Comparison of ENCODE assay signal across 8 cellular contexts in genomic region chr1:111515291-111516007, GRCh38. TPM values are rescaled to one million over a fixed set of nuclear protein-coding genes. Genes with fewer than 3 reads are reported as not detected.
DNase-seq lines count a peak whose midpoint lies in the region; ATAC-seq and TF ChIP-seq lines count a peak whose summit lies in the region.

No MANE protein-coding gene starts in this region.

- H3K4me3 ChIP-seq in BLaER1 treated with 17β-estradiol and CSF1 and Interleukin-3, amounts not matched to agents 10 nM and 100 nM = peak overlapping the region; percentile 35 to 68 (median 58)
- H3K4me3 ChIP-seq in gastrocnemius medialis = peak overlapping the region; percentile 32 to 54 (median 48)

- H4K20me1 ChIP-seq in BLaER1 treated with 17β-estradiol and CSF1 and Interleukin-3, amounts not matched to agents 10 nM and 100 nM = no peaks in the 10 kb centered on the region

- peak; percentile 68 to 70 for DNase-seq in activated T-cell treated with anti-CD3 and anti-CD28 coated beads, Interleukin-2, amount 50 U/mL, for 48 hours
- DNase-seq in glomerular visceral epithelial cell (ENCODE audit: extremely low spot score) = peak; percentile 65
- DNase-seq in gastrocnemius medialis = peak in 1 of 2 donors; percentile 19
- DNase-seq in NCI-H2227 (lab: John Stamatoyannopoulos, UW; ENCODE audit: unreplicated experiment) = no peak
- no peak for DNase-seq in NCI-H526 (lab: John Stamatoyannopoulos, UW)

- TF ChIP-seq CTCF in gastrocnemius medialis (IDR thresholded peaks at IDR 0.05 in 4 of 5, conservative IDR thresholded peaks at IDR 0.05 in 1 of 5) = no peak

- no peak for TF ChIP-seq POLR2A in gastrocnemius medialis (IDR thresholded peaks at IDR 0.05)

- no peaks in the 10 kb centered on the region for H3K36me3 ChIP-seq in BLaER1 treated with 17β-estradiol and CSF1 and Interleukin-3, amounts not matched to agents 10 nM and 100 nM
- H3K36me3 ChIP-seq in gastrocnemius medialis = no peaks in the 10 kb centered on the region

- peaks cover 37 to 70% (median 56%) of the 10 kb centered on the region in 10 experiments for H3K4me1 ChIP-seq in BLaER1 treated with 17β-estradiol and CSF1 and Interleukin-3, amounts not matched to agents 10 nM and 100 nM
- peaks cover 8 to 17% of the 10 kb centered on the region in 2 donors for H3K4me1 ChIP-seq in gastrocnemius medialis

- in situ Hi-C loops in gastrocnemius medialis (cut with MboI; ENCODE audit: low sequenced_read_pairs in 4 of 4) = no loop called here

- H3K27me3 ChIP-seq in BLaER1 treated with 17β-estradiol and CSF1 and Interleukin-3, amounts not matched to agents 10 nM and 100 nM = no peaks in the 10 kb centered on the region
- no peaks in the 10 kb centered on the region for H3K27me3 ChIP-seq in gastrocnemius medialis

- peak overlapping the region; percentile 67 to 84 (median 78) for H3K9ac ChIP-seq in BLaER1 treated with 17β-estradiol and CSF1 and Interleukin-3, amounts not matched to agents 10 nM and 100 nM

- peak overlapping the region; percentile 93 to 99 (median 95) for H3K4me2 ChIP-seq in BLaER1 treated with 17β-estradiol and CSF1 and Interleukin-3, amounts not matched to agents 10 nM and 100 nM

- intact Hi-C loops in gastrocnemius medialis (cut with DNase I; ENCODE audit: low total_unique reads) = no loop called here

- no peaks in the 10 kb centered on the region for H3K9me3 ChIP-seq in BLaER1 treated with 17β-estradiol and CSF1 and Interleukin-3, amounts not matched to agents 10 nM and 100 nM (replicated peaks in 1 of 11)
- H3K9me3 ChIP-seq in gastrocnemius medialis = no peaks in the 10 kb centered on the region

- peak overlapping the region; percentile 41 to 94 (median 89); a peak in 21 of 22 replicates for H3K27ac ChIP-seq in BLaER1 treated with 17β-estradiol and CSF1 and Interleukin-3, amounts not matched to agents 10 nM and 100 nM
- H3K27ac ChIP-seq in gastrocnemius medialis = peak overlapping the region; percentile 54 to 75 (median 72)

- ATAC-seq in HG02623 (IDR thresholded peaks at IDR 0.05; ENCODE audit: unreplicated experiment) = peak; percentile 23
- ATAC-seq in gastrocnemius medialis = peak; percentile 57 to 60
- ATAC-seq in GM18861 (IDR thresholded peaks at IDR 0.05; ENCODE audit: unreplicated experiment) = no peak

RNA-seq across cellular contexts. Expression of gene ADORA3, which starts 12.0 kb away (rescaled TPM):
- 1 to 10 TPM; 1.0 to 4.1 (median 2.1) TPM for total RNA-seq in gastrocnemius medialis

RNA-seq across cellular contexts. Expression of gene TMIGD3, which starts 12.0 kb away (rescaled TPM):
- under 1 TPM in 3 of 4 donors, not detected in 1; 0.51 to 0.67 (median 0.55) TPM for total RNA-seq in gastrocnemius medialis

RNA-seq across cellular contexts. Expression of gene C1orf162, which starts 41.7 kb away (rescaled TPM):
- 1 to 10 TPM; 1.9 to 7.8 (median 6.9) TPM for total RNA-seq in gastrocnemius medialis

Comparison
In these comparisons a context has a peak if more than half of its experiments do, and no peak if none do; other contexts are left out.
1. DNase-seq: peak in activated T-cell treated with anti-CD3 and anti-CD28 coated beads, Interleukin-2, amount 50 U/mL, for 48 hours (2 of 2) and glomerular visceral epithelial cell (single experiment); none in NCI-H2227 (single experiment) and NCI-H526 (0 of 2).